In the genomic region with DNA sequence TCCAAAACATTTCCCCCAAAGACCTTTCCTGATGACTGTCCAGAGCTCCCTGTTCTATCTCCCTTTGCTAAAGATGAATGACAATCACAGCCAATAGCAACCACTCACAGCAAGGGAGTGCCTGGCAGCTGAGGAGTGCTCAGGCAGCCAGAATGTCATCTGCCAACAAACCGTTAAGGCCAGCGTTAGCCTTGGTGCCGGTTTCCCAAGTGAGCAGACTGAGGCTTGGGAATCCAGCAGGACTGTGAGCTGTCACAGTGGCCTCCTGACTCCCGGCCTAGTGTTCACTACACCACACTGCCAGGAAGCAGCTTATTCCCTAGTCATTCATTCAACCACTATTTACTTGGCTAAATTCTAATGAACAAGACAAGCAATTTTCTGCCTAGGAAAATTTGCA, we compare ENCODE assay signal across 16 cellular contexts. TPM values are rescaled to one million over a fixed set of nuclear protein-coding genes. Genes with fewer than 3 reads are reported as not detected.
DNase-seq lines count a peak whose midpoint lies in the region; ATAC-seq, FAIRE-seq and TF ChIP-seq lines count a peak whose summit lies in the region.
"Had no signal": no experiment of that assay in that cellular context is flagged by ENCODE, and none has a peak within 500 bp of the region (broad histone marks: within the 10 kb centered on the region; RNA-seq: fewer than 3 reads in every experiment).

No MANE protein-coding gene starts in this region.

- BruUV-seq in IMR-90 (replicated peaks; lab: Mats Ljungman, UMichigan) = no TSS peak

- H3K9me3 ChIP-seq in IMR-90 (ENCODE audit: control insufficient read depth, insufficient read depth, low read length) = no peaks in the 10 kb centered on the region
- no peaks in the 10 kb centered on the region for H3K9me3 ChIP-seq in astrocyte (ENCODE audit: insufficient read depth, low read depth, low read length)
- H3K9me3 ChIP-seq in right cardiac atrium (ENCODE audit: control insufficient read depth, low read length) = no peaks in the 10 kb centered on the region
- H3K9me3 ChIP-seq in gastrocnemius medialis = no peaks in the 10 kb centered on the region
- no peaks in the 10 kb centered on the region for H3K9me3 ChIP-seq in small intestine (ENCODE audit: control insufficient read depth, low read depth)

- no peaks in the 10 kb centered on the region for H3K9me3 Mint-ChIP-seq in astrocyte (ENCODE audit: unreplicated experiment)
- H3K9me3 Mint-ChIP-seq: stimulated activated naive CD8-positive, alpha-beta T cell treated with anti-CD3 and anti-CD28 coated beads, Interleukin-15, Interleukin-2, amounts not matched to agents 100 ng/mL and 50 ng/mL, for 24 hours had no signal

- no peak overlapping the region for H2AFZ ChIP-seq in IMR-90 (replicated peaks; ENCODE audit: low read length, poor library complexity)
- H2AFZ ChIP-seq in astrocyte (ENCODE audit: low read depth, low read length) = no peak overlapping the region

- H3K4me3 Mint-ChIP-seq in astrocyte (ENCODE audit: unreplicated experiment) = no peak overlapping the region
- H3K4me3 Mint-ChIP-seq: stimulated activated naive CD8-positive, alpha-beta T cell treated with anti-CD3 and anti-CD28 coated beads, Interleukin-15, Interleukin-2, amounts not matched to agents 100 ng/mL and 50 ng/mL, for 24 hours had no signal

- no peak overlapping the region for H2BK5ac ChIP-seq in IMR-90 (ENCODE audit: low read depth, low read length, poor library complexity, severe bottlenecking)

- TF ChIP-seq CTCF in IMR-90 (conservative IDR thresholded peaks at IDR 0.05; ENCODE audit: low read depth, low read length) = no peak
- no peak for TF ChIP-seq CTCF in astrocyte (IDR thresholded peaks at IDR 0.05; ENCODE audit: insufficient read depth, low read depth, low read length)
- no peak for TF ChIP-seq CTCF in gastrocnemius medialis (IDR thresholded peaks at IDR 0.05 in 4 of 5, conservative IDR thresholded peaks at IDR 0.05 in 1 of 5)

- H3K27ac ChIP-seq in IMR-90 (ENCODE audit: insufficient read depth, low read length) (no peak overlapping the region), astrocyte (ENCODE audit: low read depth, low read length) (no peak overlapping the region), right cardiac atrium (ENCODE audit: low read length) (peak overlapping the region; percentile 86), gastrocnemius medialis (peak overlapping the region in 2 of 4 donors; percentile 15 to 63), small intestine (ENCODE audit: low read depth in 1 of 2, low read length in 1 of 2) (no peak overlapping the region)
- H3K27ac ChIP-seq: epithelial cell of prostate had no signal

- H4K8ac ChIP-seq in IMR-90 (ENCODE audit: low read depth in 2 of 2, low read length in 2 of 2) = no peak overlapping the region

- H3K27ac Mint-ChIP-seq in astrocyte (ENCODE audit: unreplicated experiment) = no peak overlapping the region
- H3K27ac Mint-ChIP-seq: stimulated activated naive CD8-positive, alpha-beta T cell treated with anti-CD3 and anti-CD28 coated beads, Interleukin-15, Interleukin-2, amounts not matched to agents 100 ng/mL and 50 ng/mL, for 24 hours had no signal

- DNase-seq in IMR-90 (peak; percentile 43), astrocyte (ENCODE audit: low read depth) (no peak), right cardiac atrium (peak; percentile 71 to 83 (median 79)), gastrocnemius medialis (peak in 1 of 2 donors; percentile 27), small intestine (no peak), GM12891 (ENCODE audit: insufficient read length, low spot score) (no peak)
- DNase-seq: DMS153, NCI-H1930 had no signal

- no peak overlapping the region for H2AK9ac ChIP-seq in IMR-90 (replicated peaks; ENCODE audit: low read depth, low read length, poor library complexity)

- POLR2A ChIA-PET in IMR-90 (lab: Charles Lee; ENCODE audit: unreplicated experiment) = no interaction called here

- H3K79me1 ChIP-seq in IMR-90 (ENCODE audit: low read depth in 1 of 2, low read length in 2 of 2) = peaks cover 23 to 73% of the 10 kb centered on the region in 2 experiments

- 83% methylated on average over 1 of the region's 4 CpGs; no CpG with 5 or more reads in 1 of the 2 experiments for WGBS in IMR-90 (ENCODE audit: extremely low coverage in 2 of 2, insufficient read length in 1 of 2), 2 experiments
- WGBS in right cardiac atrium = 19% methylated on average over 4 of the region's 4 CpGs
- WGBS in small intestine, 3 donors = 24 to 43% (median 25%) methylated on average over 4 of the region's 4 CpGs

- intact Hi-C loops in IMR-90 (cut with micrococcal nuclease) (no loop called here), right cardiac atrium (cut with DNase I) (no loop called here), gastrocnemius medialis (cut with DNase I; ENCODE audit: low total_unique reads) (no loop called here)

- no peak overlapping the region for H2BK20ac ChIP-seq in IMR-90 (ENCODE audit: low read depth, low read length)

- H3K36me3 ChIP-seq in IMR-90 (ENCODE audit: control insufficient read depth, insufficient read depth, low read length) (no peaks in the 10 kb centered on the region), astrocyte (ENCODE audit: insufficient read depth, low read length) (no peaks in the 10 kb centered on the region), gastrocnemius medialis (no peaks in the 10 kb centered on the region), small intestine (ENCODE audit: control insufficient read depth in 2 of 2, insufficient read depth in 2 of 2, low read length in 2 of 2) (no peaks in the 10 kb centered on the region)

- no peaks in the 10 kb centered on the region for H3K27me3 Mint-ChIP-seq in astrocyte (ENCODE audit: low read depth, unreplicated experiment)
- H3K27me3 Mint-ChIP-seq: stimulated activated naive CD8-positive, alpha-beta T cell treated with anti-CD3 and anti-CD28 coated beads, Interleukin-15, Interleukin-2, amounts not matched to agents 100 ng/mL and 50 ng/mL, for 24 hours had no signal

- no peak overlapping the region for H2BK120ac ChIP-seq in IMR-90 (ENCODE audit: low read depth, low read length)

- H3K4me3 ChIP-seq in IMR-90 (ENCODE audit: insufficient read depth, low read depth, low read length) (no peak overlapping the region), astrocyte (ENCODE audit: insufficient read depth, low read depth, low read length) (no peak overlapping the region), right cardiac atrium (ENCODE audit: low read length) (no peak overlapping the region), gastrocnemius medialis (no peak overlapping the region), small intestine (ENCODE audit: low read depth in 1 of 2, low read length in 2 of 2) (no peak overlapping the region)
- H3K4me3 ChIP-seq: K562 had no signal

- H3K56ac ChIP-seq in IMR-90 (ENCODE audit: extremely low read depth, insufficient read depth, low read length) = no peak overlapping the region

- H3K9ac ChIP-seq in IMR-90 (ENCODE audit: low read depth, low read length) (no peak overlapping the region), astrocyte (ENCODE audit: low read length) (no peak overlapping the region)

- H3K23ac ChIP-seq in IMR-90 (ENCODE audit: low read depth, low read length) = no peak overlapping the region

- peaks cover 17% of the 10 kb centered on the region for H3K4me1 Mint-ChIP-seq in astrocyte (ENCODE audit: low read depth, unreplicated experiment)

- dilution Hi-C loops in IMR-90 (cut with HindIII; ENCODE audit: low sequenced_read_pairs, unreplicated experiment) = no loop called here

- in situ Hi-C loops in IMR-90 (cut with MboI; ENCODE audit: low sequenced_read_pairs) = no loop called here
- in situ Hi-C loops in gastrocnemius medialis (cut with MboI; ENCODE audit: low sequenced_read_pairs in 4 of 4) = no loop called here

- ATAC-seq in IMR-90 (ENCODE audit: low read depth) (no peak), right cardiac atrium (peak; percentile 79 to 83), gastrocnemius medialis (peak; percentile 46 to 53), HG03439 (IDR thresholded peaks at IDR 0.05; ENCODE audit: unreplicated experiment) (no peak), HG03025 (IDR thresholded peaks at IDR 0.05; ENCODE audit: low FRiP score, unreplicated experiment) (no peak)

- H4K20me1 ChIP-seq in IMR-90 (ENCODE audit: insufficient read depth, low read length) = peaks cover 53% of the 10 kb centered on the region
- H4K20me1 ChIP-seq in astrocyte (ENCODE audit: insufficient read depth, low read length) = peaks cover 82% of the 10 kb centered on the region

- peaks cover 7% of the 10 kb centered on the region for H3K36me3 Mint-ChIP-seq in astrocyte (ENCODE audit: low read depth, unreplicated experiment)

- no peak overlapping the region for H3K4ac ChIP-seq in IMR-90 (ENCODE audit: low read depth, low read length)

- TF ChIP-seq POLR2A in IMR-90 (IDR thresholded peaks at IDR 0.05; ENCODE audit: low read depth, low read length) (no peak), gastrocnemius medialis (IDR thresholded peaks at IDR 0.05) (no peak), GM12891 (IDR thresholded peaks at IDR 0.05; ENCODE audit: low read depth, low read length) (no peak)

- no peak for TF ChIP-seq RAD21 in IMR-90 (IDR thresholded peaks at IDR 0.05; ENCODE audit: low read length)

- FAIRE-seq in astrocyte (lab: Jason Lieb, UNC) = peak; percentile 17
- FAIRE-seq in small intestine (lab: Jason Lieb, UNC) = no peak
- FAIRE-seq in GM12891 (lab: Jason Lieb, UNC) = no peak
- FAIRE-seq: GM12892, K562, keratinocyte had no signal

- peaks cover 43% of the 10 kb centered on the region for H3K9me1 ChIP-seq in IMR-90 (ENCODE audit: insufficient read depth, low read length)

- CTCF ChIA-PET in IMR-90 (lab: Yijun Ruan, JAX) = interaction anchor here (1.0 kb wide), 1 partner anchor 120 kb away, joined by 3 read pairs; no protein-coding TSS in a partner anchor

- H3K27me3 ChIP-seq in IMR-90 (ENCODE audit: control insufficient read depth, insufficient read depth, low read length) (no peaks in the 10 kb centered on the region), astrocyte (ENCODE audit: insufficient read depth, low read length) (no peaks in the 10 kb centered on the region), right cardiac atrium (ENCODE audit: control insufficient read depth, insufficient read depth) (no peaks in the 10 kb centered on the region), gastrocnemius medialis (no peaks in the 10 kb centered on the region), small intestine (ENCODE audit: control insufficient read depth in 2 of 2, insufficient read depth in 2 of 2, low read length in 2 of 2) (no peaks in the 10 kb centered on the region)

- 0 out of 2 replicates have a peak overlapping the region, but pooled peaks have one; percentile 34 for H2AK5ac ChIP-seq in IMR-90 (ENCODE audit: low read depth, low read length)

- H3K4me1 ChIP-seq in IMR-90 (ENCODE audit: control insufficient read depth, insufficient read depth, low read length) (peaks cover 15% of the 10 kb centered on the region), astrocyte (ENCODE audit: insufficient read depth, low read length) (peaks cover 9% of the 10 kb centered on the region), right cardiac atrium (ENCODE audit: control insufficient read depth, insufficient read depth, low read length) (peaks cover 18% of the 10 kb centered on the region), gastrocnemius medialis (peaks cover 25 to 40% of the 10 kb centered on the region in 2 donors), small intestine (ENCODE audit: control insufficient read depth in 2 of 2, insufficient read depth in 1 of 2, low read depth in 1 of 2, low read length in 1 of 2) (peaks cover 11 to 14% of the 10 kb centered on the region in 2 donors)

- no peak overlapping the region for H2BK15ac ChIP-seq in IMR-90 (ENCODE audit: low read depth, low read length)

- H3K14ac ChIP-seq in IMR-90 (replicated peaks; ENCODE audit: low read depth, low read length) = no peak overlapping the region

- H3K18ac ChIP-seq in IMR-90 (ENCODE audit: low read depth, low read length) = no peak overlapping the region

- H3K79me2 ChIP-seq in astrocyte (ENCODE audit: insufficient read depth, low read length) = peaks cover 76% of the 10 kb centered on the region

- H4K91ac ChIP-seq in IMR-90 (ENCODE audit: insufficient read depth, low read depth, low read length) = no peak overlapping the region

- H4K5ac ChIP-seq in IMR-90 (ENCODE audit: low read depth, low read length) = no peak overlapping the region

- no peak overlapping the region for H3K4me2 ChIP-seq in IMR-90 (ENCODE audit: low read depth, low read length)
- H3K4me2 ChIP-seq in astrocyte (ENCODE audit: low read length) = no peak overlapping the region

RNA-seq across cellular contexts. Expression of a gene that starts 24.7 kb away (rescaled TPM):
- total RNA-seq in IMR-90 (2012; rRNA removed) = 15.4 and 16.4 TPM in 2 replicates
- 17.8 and 18.5 TPM in 2 replicates for polyA plus RNA-seq in IMR-90 (2012; rRNA removed)
- polyA plus RNA-seq in IMR-90 (2012; cell fraction: cytosol; rRNA removed) = 8.9 and 15.5 TPM in 2 replicates
- polyA plus RNA-seq in IMR-90 (2012; cell fraction: nucleus; rRNA removed; ENCODE audit: low replicate concordance) = 49.7 and 83.4 TPM in 2 replicates
- total RNA-seq in astrocyte = 59.8 and 60.2 TPM in 2 replicates
- 10 to 100 TPM; 10.1 to 15.7 (median 11.3) TPM for total RNA-seq in right cardiac atrium
- polyA plus RNA-seq in right cardiac atrium = 6.1 TPM
- total RNA-seq in gastrocnemius medialis = 10 to 100 TPM in 1 of 4 donors, 1 to 10 TPM in 3; 5.4 to 18.3 (median 5.7) TPM
- polyA plus RNA-seq in small intestine = 10 to 100 TPM in 1 of 3 donors, 1 to 10 TPM in 2; 7.4 to 10.5 (median 8.9) TPM
- 42.9 TPM for polyA plus RNA-seq in GM12891 (2012; ENCODE audit: low read depth, missing spikeins)

RNA-seq across cellular contexts. Expression of a gene that starts 30.6 kb away (rescaled TPM):
- not detected in 2 replicates for total RNA-seq in IMR-90 (2012; rRNA removed)
- polyA plus RNA-seq in IMR-90 (2012; rRNA removed) = not detected in 2 replicates
- polyA plus RNA-seq in IMR-90 (2012; cell fraction: cytosol; rRNA removed) = not detected in 2 replicates
- polyA plus RNA-seq in IMR-90 (2012; cell fraction: nucleus; rRNA removed; ENCODE audit: low replicate concordance) = not detected in 2 replicates
- not detected in 2 replicates for total RNA-seq in astrocyte
- not detected for total RNA-seq in right cardiac atrium
- polyA plus RNA-seq in right cardiac atrium = not detected
- total RNA-seq in gastrocnemius medialis = not detected
- not detected for polyA plus RNA-seq in small intestine
- polyA plus RNA-seq in GM12891 (2012; ENCODE audit: low read depth, missing spikeins) = not detected
- total RNA-seq: K562; T-helper 2 cell treated with Interferon-gamma antibody and Interleukin-4, amounts not matched to agents 100 ng/mL and 5 ng/mL, for 36 hours had no signal
- polyA plus RNA-seq: K562, keratinocyte had no signal

Comparison
In these comparisons a context has a peak if more than half of its experiments do, and no peak if none do; other contexts are left out.
1. ATAC-seq: peak in right cardiac atrium (2 of 2) and gastrocnemius medialis (2 of 2); none in IMR-90 (single experiment), HG03439 (single experiment) and HG03025 (single experiment).
2. DNase-seq: peak in IMR-90 (single experiment) and right cardiac atrium (3 of 3); none in astrocyte (single experiment), small intestine (single experiment) and GM12891 (single experiment).